In the genomic region with DNA sequence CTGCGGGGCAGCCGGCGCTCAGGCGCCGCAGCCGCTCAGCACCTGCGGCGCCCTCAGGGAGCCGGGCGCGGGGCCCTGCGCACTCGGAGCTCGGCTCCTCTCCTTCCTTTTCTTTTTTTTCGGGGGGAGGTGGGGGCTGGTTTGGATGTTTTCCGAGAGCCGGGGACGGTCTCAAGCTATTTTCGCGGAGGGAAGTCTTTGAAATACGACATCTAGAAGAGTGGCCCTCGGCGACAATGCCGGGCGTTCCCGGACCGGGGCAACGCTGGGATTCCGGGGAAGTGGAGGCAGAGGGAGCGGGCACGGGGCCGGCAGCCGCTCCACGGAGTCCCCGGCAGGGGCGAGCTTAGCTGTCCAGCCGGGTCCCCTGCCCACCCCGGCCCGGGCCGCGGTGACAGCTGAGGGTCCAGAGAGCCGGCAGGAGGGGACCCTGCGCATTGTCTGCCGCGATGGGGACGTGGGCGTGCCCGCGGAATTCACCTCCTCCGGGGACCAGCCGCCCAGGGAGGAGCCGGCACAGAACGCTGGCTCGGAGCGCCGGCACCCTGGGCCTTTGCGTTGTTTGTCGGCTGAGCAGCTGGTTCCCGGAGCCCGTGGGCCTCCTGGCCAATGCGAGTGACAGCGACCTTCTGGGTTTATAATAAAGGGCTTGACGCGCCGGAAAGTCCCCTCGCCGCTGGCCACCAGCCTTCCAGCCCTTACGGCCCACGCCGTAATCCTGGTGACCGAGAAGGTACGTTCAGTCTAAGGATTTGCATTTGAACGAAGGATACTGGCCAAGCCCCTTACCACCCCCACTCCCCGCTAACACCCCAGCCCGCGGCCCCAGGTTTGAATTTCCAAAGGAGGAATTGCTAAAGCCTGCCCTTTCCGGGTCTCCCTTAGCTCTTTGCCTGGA, we compare ENCODE assay signal across 8 cellular contexts. TPM values are rescaled to one million over a fixed set of nuclear protein-coding genes. Genes with fewer than 3 reads are reported as not detected.
DNase-seq lines count a peak whose midpoint lies in the region; ATAC-seq, FAIRE-seq and TF ChIP-seq lines count a peak whose summit lies in the region.

No MANE protein-coding gene starts in this region.

- peaks cover 0 to 8% of the 10 kb centered on the region in 2 experiments; a peak in 1 of 4 replicates for H3K36me3 ChIP-seq in GM12878 (ENCODE audit: control insufficient read depth in 2 of 2, insufficient read depth in 2 of 2, low read length in 1 of 2)

- H3K27me3 ChIP-seq in GM12878 (replicated peaks in 1 of 2; ENCODE audit: control insufficient read depth in 2 of 2, insufficient read depth in 2 of 2, low read length in 1 of 2): no peaks in the 10 kb centered on the region

- H3K4me1 ChIP-seq in GM12878 (ENCODE audit: control insufficient read depth, insufficient read depth, low read length): peaks cover 11% of the 10 kb centered on the region

- WGBS in GM12878 (ENCODE audit: insufficient coverage, insufficient replicate concordance, low lambda C conversion rate, missing lambda C conversion rate): under 1% methylated on average over 76 of the region's 77 CpGs

- H3K9me3 ChIP-seq in GM12878 (replicated peaks; ENCODE audit: control insufficient read depth, insufficient read depth, low read length): no peaks in the 10 kb centered on the region

- peak; percentile 80 for TF ChIP-seq POLR2A in GM12878 (IDR thresholded peaks at IDR 0.05; ENCODE audit: low read depth, low read length)

- BruUV-seq in GM12878 (replicated peaks; lab: Mats Ljungman, UMichigan): TSS peak; percentile 90

- TF ChIP-seq RAD21 in GM12878 (IDR thresholded peaks at IDR 0.05; ENCODE audit: insufficient read depth, low read depth, low read length): no peak

- H3K27ac ChIP-seq in GM12878 (ENCODE audit: control insufficient read depth, insufficient read depth): peak overlapping the region; percentile 41

- in situ Hi-C loops in GM12878 (cut with MboI): no loop called here

- POLR2A ChIA-PET in GM12878 (lab: Charles Lee): interaction anchor here (0.6 to 7.1 kb wide), 10 partner anchors 9 to 134 kb away, joined by 3 to 82 read pairs (median 4); no protein-coding TSS in a partner anchor

- H3K79me2 ChIP-seq in GM12878 (ENCODE audit: control insufficient read depth, insufficient read depth, low read length): peaks cover 16% of the 10 kb centered on the region

- H3K4me3 ChIP-seq in GM12878: peak overlapping the region; percentile 94

- RAD21 ChIA-PET in GM12878 (lab: Charles Lee; ENCODE audit: unreplicated experiment): interaction anchor here (0.7 to 5.0 kb wide), 20 partner anchors 9 to 369 kb away, joined by 3 to 35 read pairs (median 4); no protein-coding TSS in a partner anchor

- ATAC-seq in HG03439 (IDR thresholded peaks at IDR 0.05; ENCODE audit: unreplicated experiment): peak; percentile 53
- peak; percentile 84 for ATAC-seq in GM12878

- no peak; a peak in 1 of 4 replicates for TF ChIP-seq EP300 in GM12878 (IDR thresholded peaks at IDR 0.05; ENCODE audit: borderline replicate concordance in 1 of 2, control insufficient read depth in 1 of 2, low read depth in 2 of 2, low read length in 2 of 2)

- no peak for FAIRE-seq in GM12878 (lab: Jason Lieb, UNC)

- no peaks in the 10 kb centered on the region for H4K20me1 ChIP-seq in GM12878 (ENCODE audit: control insufficient read depth, insufficient read depth)

- peak overlapping the region; percentile 88 for H3K4me2 ChIP-seq in GM12878 (ENCODE audit: control insufficient read depth, insufficient read depth)

- intact Hi-C loops in GM12878 (cut with micrococcal nuclease; ENCODE audit: unreplicated experiment): no loop called here

- H2AFZ ChIP-seq in GM12878 (ENCODE audit: control insufficient read depth, low read depth, low read length): peak overlapping the region; percentile 35

- CTCF ChIA-PET in GM12878 (lab: Yijun Ruan, JAX): interaction anchor here (0.8 to 4.9 kb wide), 7 partner anchors 8 to 52 kb away, joined by 3 to 25 read pairs (median 5); no protein-coding TSS in a partner anchor

- peak; percentile 67 for DNase-seq in NCI-H1092 treated with DMSO at 0.1 percent for 48 hours (lab: John Stamatoyannopoulos, UW)
- no peak for DNase-seq in NCI-H1092 (lab: John Stamatoyannopoulos, UW)
- DNase-seq in T-helper 1 cell: peak; percentile 23 to 48 (median 42)
- no peak for DNase-seq in GM12878 (ENCODE audit: low read depth, low spot score)
- peak; percentile 72 for DNase-seq in islet precursor cell
- peak; percentile 56 for DNase-seq in stimulated activated CD4-positive, alpha-beta T cell treated with anti-CD3 and anti-CD28 coated beads, Interleukin-2, amount 100 ng/mL, for 4 hours (ENCODE audit: low read depth)
- no peak for DNase-seq in middle frontal gyrus (ENCODE audit: extremely low spot score, low spot score)

- TF ChIP-seq CTCF in GM12878 (IDR thresholded peaks at IDR 0.05 in 2 of 3, conservative IDR thresholded peaks at IDR 0.05 in 1 of 3; ENCODE audit: control insufficient read depth in 2 of 3, extremely low read depth in 1 of 3, insufficient read depth in 1 of 3, low read depth in 3 of 3, low read length in 3 of 3): no peak

- peak overlapping the region; percentile 66 for H3K9ac ChIP-seq in GM12878 (ENCODE audit: control insufficient read depth, insufficient read depth, low read length)

- SMC1A ChIA-PET in GM12878 (lab: Charles Lee; ENCODE audit: uncharacterized antibody, unreplicated experiment): interaction anchor here (0.9 to 7.1 kb wide), 14 partner anchors 8 to 92 kb away, joined by 3 to 78 read pairs (median 5); no protein-coding TSS in a partner anchor

TF ChIP-seq in GM12878, 131 proteins besides CTCF, POLR2A, EP300 and RAD21 (continues in another document):
- TF ChIP-seq PAX5 (IDR thresholded peaks at IDR 0.05; ENCODE audit: borderline replicate concordance, low read depth, low read length) (no peak; the same call in 1 of the 2 replicates), SIX5 (IDR thresholded peaks at IDR 0.05; ENCODE audit: low read depth, low read length, severe bottlenecking) (no peak), HDAC6 (IDR thresholded peaks at IDR 0.05; ENCODE audit: unreplicated experiment) (peak; percentile 45), ZNF207 (IDR thresholded peaks at IDR 0.05; ENCODE audit: borderline replicate concordance) (peak; percentile 75; the same call in 1 of the 2 replicates), SMARCA5 (IDR thresholded peaks at IDR 0.05) (0 out of 2 replicates have a peak, but pooled peaks have one; percentile 32), BHLHE40 (IDR thresholded peaks at IDR 0.05; ENCODE audit: borderline replicate concordance in 1 of 2, low read depth in 2 of 2, low read length in 1 of 2) (peak; percentile 10 to 58; a peak in 3 of 4 replicates), TARDBP (IDR thresholded peaks at IDR 0.05; ENCODE audit: borderline replicate concordance) (no peak), JUNB (IDR thresholded peaks at IDR 0.05) (no peak)
- TF ChIP-seq, protein P1, sequence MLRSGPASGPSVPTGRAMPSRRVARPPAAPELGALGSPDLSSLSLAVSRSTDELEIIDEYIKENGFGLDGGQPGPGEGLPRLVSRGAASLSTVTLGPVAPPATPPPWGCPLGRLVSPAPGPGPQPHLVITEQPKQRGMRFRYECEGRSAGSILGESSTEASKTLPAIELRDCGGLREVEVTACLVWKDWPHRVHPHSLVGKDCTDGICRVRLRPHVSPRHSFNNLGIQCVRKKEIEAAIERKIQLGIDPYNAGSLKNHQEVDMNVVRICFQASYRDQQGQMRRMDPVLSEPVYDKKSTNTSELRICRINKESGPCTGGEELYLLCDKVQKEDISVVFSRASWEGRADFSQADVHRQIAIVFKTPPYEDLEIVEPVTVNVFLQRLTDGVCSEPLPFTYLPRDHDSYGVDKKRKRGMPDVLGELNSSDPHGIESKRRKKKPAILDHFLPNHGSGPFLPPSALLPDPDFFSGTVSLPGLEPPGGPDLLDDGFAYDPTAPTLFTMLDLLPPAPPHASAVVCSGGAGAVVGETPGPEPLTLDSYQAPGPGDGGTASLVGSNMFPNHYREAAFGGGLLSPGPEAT (IDR thresholded peaks at IDR 0.05; ENCODE audit: low read depth): 0 out of 2 replicates have a peak, but pooled peaks have one; percentile 50

RNA-seq across cellular contexts. Expression of a gene that starts 0.6 kb away (rescaled TPM):
- total RNA-seq in GM12878 (2013; cell fraction: nucleolus; rRNA removed): 129 and 143 TPM in 2 replicates
- total RNA-seq in GM12878 (2014; rRNA removed) (33.0 and 35.5 TPM in 2 replicates), GM12878 (2014; rRNA removed; fragmentation: Illumina TruSeq; extraction: Trizol) (19.2 and 19.7 TPM in 2 replicates), GM12878 (2021) (30.7 and 34.8 TPM in 2 replicates)
- polyA plus RNA-seq in GM12878 (2011; ENCODE audit: low read depth): 6.2 TPM
- polyA plus RNA-seq in GM12878 (2011; rRNA removed) (17.7 and 23.3 TPM in 2 replicates), GM12878 (2014; fragmentation: Illumina TruSeq; extraction: Trizol) (12.0 and 18.4 TPM in 2 replicates), GM12878 (2014; fragmentation: Nextera tagmentation; extraction: Ambion mirVana) (1 to 10 TPM; 1.1 to 2.4 TPM), GM12878 (2014; rRNA removed) (25.4 and 26.5 TPM in 2 replicates), GM12878 (2016; fragmentation: Nextera tagmentation; extraction: Ambion mirVana) (10 to 100 TPM; 28.0 to 32.0 TPM)
- 20.2 and 24.6 TPM in 2 replicates for polyA plus RNA-seq in GM12878 (2011; cell fraction: cytosol; rRNA removed)
- 75.0 and 82.4 TPM in 2 replicates for polyA plus RNA-seq in GM12878 (2011; cell fraction: nucleus; rRNA removed)
- polyA plus RNA-seq in GM12878 (2012): 17.7 and 18.5 TPM in 2 replicates
- polyA minus RNA-seq in GM12878 (2011; rRNA and poly(A)+ RNA removed): 22.6 and 32.2 TPM in 2 replicates
- polyA minus RNA-seq in GM12878 (2011; cell fraction: cytosol; rRNA and poly(A)+ RNA removed): 8.6 and 12.4 TPM in 2 replicates
- 43.9 and 56.5 TPM in 2 replicates for polyA minus RNA-seq in GM12878 (2011; cell fraction: nucleus; rRNA and poly(A)+ RNA removed)

RNA-seq across cellular contexts. Expression of a gene that starts 18.2 kb away (rescaled TPM):
- 0.56 and 0.78 TPM in 2 replicates for total RNA-seq in GM12878 (2013; cell fraction: nucleolus; rRNA removed)
- total RNA-seq in GM12878 (2014; rRNA removed) (0.11 and 0.33 TPM in 2 replicates), GM12878 (2014; rRNA removed; fragmentation: Illumina TruSeq; extraction: Trizol) (0.27 and 0.37 TPM in 2 replicates), GM12878 (2021) (0.27 and 0.28 TPM in 2 replicates)
- polyA plus RNA-seq in GM12878 (2011; ENCODE audit: low read depth): 0.94 TPM
- polyA plus RNA-seq in GM12878 (2011; rRNA removed) (0.38 and 0.59 TPM in 2 replicates), GM12878 (2014; fragmentation: Illumina TruSeq; extraction: Trizol) (0.37 and 0.67 TPM in 2 replicates), GM12878 (2014; fragmentation: Nextera tagmentation; extraction: Ambion mirVana) (under 1 TPM; 0.37 to 0.38 TPM), GM12878 (2014; rRNA removed) (0.19 and 0.81 TPM in 2 replicates), GM12878 (2016; fragmentation: Nextera tagmentation; extraction: Ambion mirVana) (1 to 10 TPM; 1.2 to 1.4 TPM)
- polyA plus RNA-seq in GM12878 (2011; cell fraction: cytosol; rRNA removed): 0.10 and 0.21 TPM in 2 replicates
- polyA plus RNA-seq in GM12878 (2011; cell fraction: nucleus; rRNA removed): 0.16 and 0.22 TPM in 2 replicates
- polyA plus RNA-seq in GM12878 (2012): 0.79 and 1.1 TPM in 2 replicates
- polyA minus RNA-seq in GM12878 (2011; rRNA and poly(A)+ RNA removed): 0.88 TPM in 1 of 2 replicates, not detected in the other
- polyA minus RNA-seq in GM12878 (2011; cell fraction: cytosol; rRNA and poly(A)+ RNA removed): not detected in 2 replicates
- polyA minus RNA-seq in GM12878 (2011; cell fraction: nucleus; rRNA and poly(A)+ RNA removed): not detected in 2 replicates

Comparison
In these comparisons a context has a peak if more than half of its experiments do, and no peak if none do; other contexts are left out.
1. DNase-seq: peak in NCI-H1092 treated with DMSO at 0.1 percent for 48 hours (single experiment), T-helper 1 cell (5 of 5), islet precursor cell (single experiment) and stimulated activated CD4-positive, alpha-beta T cell treated with anti-CD3 and anti-CD28 coated beads, Interleukin-2, amount 100 ng/mL, for 4 hours (single experiment); none in NCI-H1092 (single experiment), GM12878 (single experiment) and middle frontal gyrus (single experiment).